In the genomic region with DNA sequence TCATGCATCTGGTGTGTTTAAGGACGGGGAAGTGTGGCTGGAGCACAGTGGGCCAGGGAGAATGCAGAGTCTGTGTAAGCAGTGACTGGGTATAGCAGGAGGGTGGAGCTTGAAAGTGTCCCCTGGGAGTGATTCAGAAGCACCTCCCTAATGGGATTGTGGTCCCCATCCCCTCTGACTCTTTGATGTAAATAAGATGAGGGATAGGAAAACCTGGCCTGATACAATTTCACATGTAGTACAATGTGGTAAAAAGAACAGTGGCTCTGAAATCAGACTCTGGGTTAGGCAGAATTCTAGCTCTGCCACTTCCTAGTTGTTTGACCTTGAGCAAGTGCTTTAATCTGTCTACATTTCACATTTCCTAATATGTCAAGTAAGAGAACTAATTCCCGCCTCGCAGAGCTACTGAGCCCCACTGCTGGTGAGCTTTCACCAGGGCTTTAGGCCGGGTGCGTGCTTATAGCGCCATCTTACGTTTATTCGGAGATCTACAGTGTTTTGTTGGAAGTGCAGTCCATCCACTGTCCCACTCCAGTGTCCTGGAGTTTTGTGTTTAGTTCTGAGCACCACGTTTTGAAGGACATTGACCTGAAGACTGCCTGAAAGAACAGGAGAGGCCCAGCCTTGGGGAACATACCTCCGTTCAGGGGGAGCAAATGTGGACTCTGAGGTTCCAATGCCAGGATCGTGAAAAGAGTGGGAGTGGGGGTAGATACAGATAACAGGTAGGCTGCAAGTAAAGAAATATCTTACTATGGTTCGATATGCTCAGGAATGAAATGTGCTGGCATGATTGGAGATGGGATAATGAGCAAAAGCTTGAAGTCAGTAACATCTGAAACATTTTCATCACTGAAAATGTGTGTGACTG, we compare ENCODE assay signal across 1 cellular context.
TF ChIP-seq lines count a peak whose summit lies in the region.

No MANE protein-coding gene starts in this region.

TF ChIP-seq in GM12878, 131 proteins besides CTCF, POLR2A, EP300 and RAD21:
- no peak for TF ChIP-seq HDAC6 (IDR thresholded peaks at IDR 0.05; ENCODE audit: unreplicated experiment)
- TF ChIP-seq SMC3 (IDR thresholded peaks at IDR 0.05; ENCODE audit: borderline replicate concordance, low read length) = peak; percentile 50
